Comparison of ENCODE assay signal across 16 cellular contexts in genomic region chr16:55248494-55248893, GRCh38.
"Had no signal": no experiment of that assay in that cellular context is flagged by ENCODE, and none has a peak within 500 bp of the region (broad histone marks: within the 10 kb centered on the region; RNA-seq: fewer than 3 reads in every experiment).

No MANE protein-coding gene starts in this region.

- H3K4me3 ChIP-seq: cardiac muscle cell, heart left ventricle, prostate gland, suprapubic skin, upper lobe of left lung had no signal

- H3K27me3 ChIP-seq: cardiac muscle cell, heart left ventricle, suprapubic skin, upper lobe of left lung had no signal

- FAIRE-seq: colon, frontal cortex, kidney had no signal

- H3K4me1 Mint-ChIP-seq: naive B cell had no signal

- H3K36me3 ChIP-seq: cardiac muscle cell, heart left ventricle, prostate gland, suprapubic skin, upper lobe of left lung had no signal

- H3K4me3 Mint-ChIP-seq: naive B cell had no signal

- H3K36me3 Mint-ChIP-seq: naive B cell had no signal

- H3K27ac Mint-ChIP-seq: naive B cell had no signal

- H3K27ac ChIP-seq: cardiac muscle cell, heart left ventricle, prostate gland, suprapubic skin, upper lobe of left lung had no signal

- H3K4me1 ChIP-seq: heart left ventricle, prostate gland, upper lobe of left lung had no signal

- DNase-seq: activated CD4-positive, alpha-beta T cell treated with anti-CD3 and anti-CD28 coated beads, Interleukin-2, amount 50 U/mL, for 1 hour; activated CD8-positive, alpha-beta memory T cell treated with anti-CD3 and anti-CD28 coated beads, Interleukin-2, amount 50 U/mL, for 4 hours; heart left ventricle; kidney; midbrain; naive B cell; SHP77; stimulated activated CD4-positive, alpha-beta T cell treated with anti-CD3 and anti-CD28 coated beads, Interleukin-12 subunit alpha, Interleukin-12 subunit beta, amount 100 ng/mL, for 4 hours; stimulated activated naive CD4-positive, alpha-beta T cell treated with Interleukin-2 at 50 U/mL for 16 hours; upper lobe of left lung had no signal

- ATAC-seq: heart left ventricle, sciatic nerve had no signal

- H3K9me3 ChIP-seq: prostate gland, suprapubic skin, upper lobe of left lung had no signal
